Comparison of ENCODE assay signal across 8 cellular contexts in genomic region chr22:41286639-41287091, GRCh38. TPM values are rescaled to one million over a fixed set of nuclear protein-coding genes. Genes with fewer than 3 reads are reported as not detected.
DNase-seq lines count a peak whose midpoint lies in the region; ATAC-seq, FAIRE-seq and TF ChIP-seq lines count a peak whose summit lies in the region.

No MANE protein-coding gene starts in this region.

- TF ChIP-seq POLR2A in GM12892 (IDR thresholded peaks at IDR 0.05; ENCODE audit: low read depth, low read length): peak; percentile 45
- no peak for TF ChIP-seq POLR2A in esophagus muscularis mucosa (IDR thresholded peaks at IDR 0.05; ENCODE audit: low read depth)

- H3K27ac Mint-ChIP-seq in activated CD8-positive, alpha-beta memory T cell treated with anti-CD3 and anti-CD28 coated beads, Interleukin-2, amount 10 ng/mL, durations not matched to agents 7 days and 5 days: peak overlapping the region; percentile 98

- TF ChIP-seq CTCF in esophagus muscularis mucosa (IDR thresholded peaks at IDR 0.05) (no peak), parathyroid adenoma (IDR thresholded peaks at IDR 0.05) (no peak)

- H3K9me3 Mint-ChIP-seq in activated CD8-positive, alpha-beta memory T cell treated with anti-CD3 and anti-CD28 coated beads, Interleukin-2, amount 10 ng/mL, durations not matched to agents 7 days and 5 days (ENCODE audit: low read depth): no peaks in the 10 kb centered on the region

- H3K79me2 ChIP-seq in parathyroid adenoma: no peaks in the 10 kb centered on the region

- no peak for DNase-seq in GM12892 (ENCODE audit: insufficient read length)
- DNase-seq in NCI-H2196 (lab: John Stamatoyannopoulos, UW; ENCODE audit: unreplicated experiment): peak; percentile 64
- peak; percentile 77 for DNase-seq in activated CD8-positive, alpha-beta memory T cell treated with anti-CD3 and anti-CD28 coated beads, Interleukin-2, amount 10 ng/mL, durations not matched to agents 7 days and 5 days
- no peak for DNase-seq in esophagus muscularis mucosa (ENCODE audit: extremely low spot score)
- no peak for DNase-seq in aorta
- no peak for DNase-seq in ecto neural progenitor cell (ENCODE audit: low spot score)

- H3K27ac ChIP-seq in esophagus muscularis mucosa (replicated peaks in 1 of 4): peak overlapping the region; percentile 66 to 90 (median 78)
- peak overlapping the region; percentile 85 for H3K27ac ChIP-seq in parathyroid adenoma
- H3K27ac ChIP-seq in aorta (ENCODE audit: low read depth in 1 of 2, low read length in 2 of 2): peak overlapping the region in 1 of 2 donors; percentile 37

- H3K4me3 Mint-ChIP-seq in activated CD8-positive, alpha-beta memory T cell treated with anti-CD3 and anti-CD28 coated beads, Interleukin-2, amount 10 ng/mL, durations not matched to agents 7 days and 5 days: peak overlapping the region; percentile 92

- FAIRE-seq in GM12892 (lab: Jason Lieb, UNC): no peak

- no peaks in the 10 kb centered on the region for H3K9me3 ChIP-seq in esophagus muscularis mucosa
- H3K9me3 ChIP-seq in parathyroid adenoma (ENCODE audit: control insufficient read depth, low read length): no peaks in the 10 kb centered on the region
- H3K9me3 ChIP-seq in aorta (ENCODE audit: control insufficient read depth, low read length): no peaks in the 10 kb centered on the region

- 2% methylated on average over 15 of the region's 15 CpGs for WGBS in esophagus muscularis mucosa
- WGBS in aorta, 2 donors: 1 to 3% methylated on average over 15 of the region's 15 CpGs

- CTCF ChIA-PET in activated CD8-positive, alpha-beta memory T cell treated with anti-CD3 and anti-CD28 coated beads, Interleukin-2, amount 10 ng/mL, durations not matched to agents 7 days and 5 days (lab: Charles Lee): interaction anchor here (0.8 to 1.8 kb wide), 5 partner anchors 15 to 767 kb away, joined by 3 to 5 read pairs (median 3); partner anchors contain the start of gene ZC3H7B

- no peaks in the 10 kb centered on the region for H3K27me3 Mint-ChIP-seq in activated CD8-positive, alpha-beta memory T cell treated with anti-CD3 and anti-CD28 coated beads, Interleukin-2, amount 10 ng/mL, durations not matched to agents 7 days and 5 days

- peak overlapping the region; percentile 90 for H3K4me2 ChIP-seq in parathyroid adenoma (ENCODE audit: low read length)

- H3K36me3 Mint-ChIP-seq in activated CD8-positive, alpha-beta memory T cell treated with anti-CD3 and anti-CD28 coated beads, Interleukin-2, amount 10 ng/mL, durations not matched to agents 7 days and 5 days: peaks cover 16% of the 10 kb centered on the region

- H3K27me3 ChIP-seq in esophagus muscularis mucosa (no peaks in the 10 kb centered on the region), parathyroid adenoma (ENCODE audit: control insufficient read depth, insufficient read depth, low read length) (no peaks in the 10 kb centered on the region), aorta (ENCODE audit: control insufficient read depth in 1 of 2, insufficient read depth in 2 of 2, low read length in 1 of 2) (no peaks in the 10 kb centered on the region)

- H3K4me3 ChIP-seq in esophagus muscularis mucosa (peak overlapping the region; percentile 72 to 85 (median 81)), parathyroid adenoma (ENCODE audit: low read depth, low read length) (peak overlapping the region; percentile 89), aorta (ENCODE audit: low read length in 2 of 2) (peak overlapping the region in 1 of 2 donors; percentile 78)

- peaks cover 32% of the 10 kb centered on the region for H3K4me1 Mint-ChIP-seq in activated CD8-positive, alpha-beta memory T cell treated with anti-CD3 and anti-CD28 coated beads, Interleukin-2, amount 10 ng/mL, durations not matched to agents 7 days and 5 days

- ATAC-seq in HG02571 (IDR thresholded peaks at IDR 0.05; ENCODE audit: unreplicated experiment) (peak; percentile 5), aorta (ENCODE audit: low FRiP score) (no peak)
- peak; percentile 20 for ATAC-seq in activated CD8-positive, alpha-beta memory T cell treated with anti-CD3 and anti-CD28 coated beads, Interleukin-2, amount 10 ng/mL, durations not matched to agents 7 days and 5 days

- H2AFZ ChIP-seq in parathyroid adenoma: peak overlapping the region; percentile 87

- intact Hi-C loops in esophagus muscularis mucosa (cut with DNase I): no loop called here
- intact Hi-C loops in aorta (cut with DNase I): loop anchor here in 1 of 2 donors (10.0 kb wide), 1 partner anchor 238 kb away; no protein-coding TSS in a partner anchor

- H3K4me1 ChIP-seq in esophagus muscularis mucosa (peaks cover 22 to 36% (median 28%) of the 10 kb centered on the region in 4 donors), parathyroid adenoma (no peaks in the 10 kb centered on the region), aorta (ENCODE audit: control insufficient read depth in 1 of 2, insufficient read depth in 2 of 2, low read length in 2 of 2) (no peaks in the 10 kb centered on the region)

- H3K9ac ChIP-seq in parathyroid adenoma: no peak overlapping the region

- TF ChIP-seq EP300 in esophagus muscularis mucosa (IDR thresholded peaks at IDR 0.05): no peak

- H3K36me3 ChIP-seq in esophagus muscularis mucosa: peaks cover 0 to 32% (median 24%) of the 10 kb centered on the region in 4 donors
- no peaks in the 10 kb centered on the region for H3K36me3 ChIP-seq in parathyroid adenoma (ENCODE audit: control insufficient read depth, insufficient read depth, low read length)
- no peaks in the 10 kb centered on the region for H3K36me3 ChIP-seq in aorta (ENCODE audit: control insufficient read depth in 1 of 2, insufficient read depth in 2 of 2, low read length in 1 of 2)

RNA-seq across cellular contexts. Expression of gene RANGAP1, which starts 0.7 kb away (rescaled TPM):
- 23.4 TPM for polyA plus RNA-seq in GM12892 (2012; ENCODE audit: missing spikeins)
- total RNA-seq in activated CD8-positive, alpha-beta memory T cell treated with anti-CD3 and anti-CD28 coated beads, Interleukin-2, amount 10 ng/mL, durations not matched to agents 7 days and 5 days: 100 to 1,000 TPM; 145 to 155 TPM
- total RNA-seq in esophagus muscularis mucosa: 10 to 100 TPM; 39.9 to 87.9 (median 65.5) TPM
- total RNA-seq in aorta: 10 to 100 TPM; 29.7 to 34.6 TPM
- 10 to 100 TPM; 14.8 to 20.3 TPM for polyA plus RNA-seq in aorta

RNA-seq across cellular contexts. Expression of gene ZC3H7B, which starts 14.7 kb away (rescaled TPM):
- 19.3 TPM for polyA plus RNA-seq in GM12892 (2012; ENCODE audit: missing spikeins)
- 10 to 100 TPM; 56.3 to 62.4 TPM for total RNA-seq in activated CD8-positive, alpha-beta memory T cell treated with anti-CD3 and anti-CD28 coated beads, Interleukin-2, amount 10 ng/mL, durations not matched to agents 7 days and 5 days
- total RNA-seq in esophagus muscularis mucosa (10 to 100 TPM; 39.9 to 72.2 (median 54.3) TPM), aorta (10 to 100 TPM; 34.8 to 50.0 TPM)
- 10 to 100 TPM; 14.8 to 23.7 TPM for polyA plus RNA-seq in aorta

RNA-seq across cellular contexts. Expression of gene CHADL, which starts 45.9 kb away (rescaled TPM):
- 0.15 TPM for polyA plus RNA-seq in GM12892 (2012; ENCODE audit: missing spikeins)
- total RNA-seq in activated CD8-positive, alpha-beta memory T cell treated with anti-CD3 and anti-CD28 coated beads, Interleukin-2, amount 10 ng/mL, durations not matched to agents 7 days and 5 days: under 1 TPM; 0.12 to 0.38 TPM
- total RNA-seq in esophagus muscularis mucosa: 10 to 100 TPM in 2 of 4 donors, 1 to 10 TPM in 2; 7.5 to 13.2 (median 10.3) TPM
- total RNA-seq in aorta: 1 to 10 TPM; 1.2 to 2.7 TPM
- polyA plus RNA-seq in aorta: 1 to 10 TPM in 1 of 2 donors, not detected in 1; 7.0 TPM

Comparison
In these comparisons a context has a peak if more than half of its experiments do, and no peak if none do; other contexts are left out.
1. DNase-seq: peak in NCI-H2196 (single experiment) and activated CD8-positive, alpha-beta memory T cell treated with anti-CD3 and anti-CD28 coated beads, Interleukin-2, amount 10 ng/mL, durations not matched to agents 7 days and 5 days (single experiment); none in GM12892 (single experiment), esophagus muscularis mucosa (single experiment), aorta (0 of 2) and ecto neural progenitor cell (single experiment).